23 cellular contexts compared by ENCODE assay signal in the genomic region with DNA sequence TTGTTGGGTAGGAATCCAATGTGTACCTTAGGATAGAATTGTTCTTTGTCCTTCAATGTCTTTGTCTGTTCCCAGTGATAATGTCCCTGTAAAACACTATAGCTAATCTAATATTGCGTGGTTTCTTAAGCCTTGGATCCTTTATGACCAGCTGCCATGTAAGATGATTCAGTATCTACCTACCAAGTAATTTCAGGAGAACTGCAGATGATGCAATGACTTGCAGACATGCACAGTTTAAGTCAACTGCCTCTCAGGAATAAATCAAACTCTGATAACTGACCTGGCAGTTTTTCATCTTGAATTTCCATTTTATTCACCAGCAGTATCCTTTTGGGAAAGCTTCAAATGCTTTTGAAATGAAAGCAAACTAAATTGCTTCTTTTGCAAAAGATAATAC.
"Had no signal": no experiment of that assay in that cellular context is flagged by ENCODE, and none has a peak within 500 bp of the region (broad histone marks: within the 10 kb centered on the region; RNA-seq: fewer than 3 reads in every experiment).

No MANE protein-coding gene starts in this region.

- H3K4me3 ChIP-seq: hepatocyte, ovary, right lobe of liver, thoracic aorta had no signal

- H3K27ac ChIP-seq: hepatocyte, ovary, right lobe of liver, thoracic aorta had no signal

- H3K4me2 ChIP-seq: hepatocyte had no signal

- H3K27me3 ChIP-seq: hepatocyte, ovary, right lobe of liver had no signal

- H3K79me2 ChIP-seq: hepatocyte had no signal

- H2AFZ ChIP-seq: hepatocyte had no signal

- H3K9me3 ChIP-seq: ovary, right lobe of liver had no signal

- H3K36me3 ChIP-seq: ovary, right lobe of liver, thoracic aorta had no signal

- H3K4me1 ChIP-seq: right lobe of liver had no signal

- ATAC-seq: activated CD8-positive, alpha-beta T cell treated with anti-CD3 and anti-CD28 coated beads for 36 hours; activated T-cell treated with anti-CD3 and anti-CD28 coated beads, Interleukin-2, amount 50 U/mL, for 4 hours; activated T-helper 17 cell treated with anti-CD3 and anti-CD28 coated beads, Interleukin-2, amount 50 U/mL, for 72 hours; effector memory CD8-positive, alpha-beta T cell; esophagus mucosa; left colon; right lobe of liver; stimulated activated effector memory CD8-positive, alpha-beta T cell treated with anti-CD3 and anti-CD28 coated beads, Interleukin-12 subunit alpha, Interleukin-12 subunit beta, amount 100 ng/mL, for 72 hours had no signal

- DNase-seq: activated B cell treated with CpG ODN at 0.5 μM for 24 hours; activated CD4-positive, alpha-beta T cell treated with anti-CD3 and anti-CD28 coated beads, Interleukin-2, amount 50 U/mL, for 1 hour; activated CD8-positive, alpha-beta T cell treated with anti-CD3 and anti-CD28 coated beads for 36 hours; activated gamma-delta T cell treated with Interleukin-2 at 50 U/mL for 16 hours; activated naive CD4-positive, alpha-beta T cell treated with anti-CD3 and anti-CD28 coated beads, Interleukin-2, amount 50 U/mL, for 16 hours; activated T-cell treated with anti-CD3 and anti-CD28 coated beads, Interleukin-2, amount 50 U/mL, for 4 hours; anterior cingulate cortex; cortex of kidney; effector memory CD8-positive, alpha-beta T cell; glutamatergic neuron; kidney; left colon; naive B cell; ovary; right lobe of liver; small intestine; stimulated activated CD4-positive, alpha-beta T cell treated with anti-CD3 and anti-CD28 coated beads, Interleukin-4, amount 100 ng/mL, for 24 hours; trophoblast cell had no signal
